22 cellular contexts compared by ENCODE assay signal in genomic region chr2:64442801-64443429, GRCh38. TPM values are rescaled to one million over a fixed set of nuclear protein-coding genes. Genes with fewer than 3 reads are reported as not detected.
DNase-seq lines count a peak whose midpoint lies in the region; ATAC-seq, FAIRE-seq and TF ChIP-seq lines count a peak whose summit lies in the region.
"Had no signal": no experiment of that assay in that cellular context is flagged by ENCODE, and none has a peak within 500 bp of the region (broad histone marks: within the 10 kb centered on the region; RNA-seq: fewer than 3 reads in every experiment).

No MANE protein-coding gene starts in this region.

- H2AFZ ChIP-seq in GM23338 (no peak overlapping the region), neural progenitor cell (replicated peaks) (no peak overlapping the region)

- H3K27me3 ChIP-seq in GM23338 (ENCODE audit: insufficient read depth) (no peaks in the 10 kb centered on the region), endodermal cell (ENCODE audit: control insufficient read depth, insufficient read depth, low read length, poor library complexity, severe bottlenecking) (no peaks in the 10 kb centered on the region), neural progenitor cell (no peaks in the 10 kb centered on the region)

- H3K4me1 ChIP-seq in GM23338 (ENCODE audit: insufficient read depth) = peaks cover 10% of the 10 kb centered on the region
- H3K4me1 ChIP-seq in endodermal cell (ENCODE audit: control insufficient read depth, insufficient read depth, low read length) = no peaks in the 10 kb centered on the region
- H3K4me1 ChIP-seq in neural progenitor cell = peaks cover 13% of the 10 kb centered on the region

- H3K27ac ChIP-seq in GM23338 (ENCODE audit: low read depth) (no peak overlapping the region), endodermal cell (ENCODE audit: low read depth, low read length) (no peak overlapping the region), neural progenitor cell (no peak overlapping the region)

- no peak overlapping the region for H3K27ac Mint-ChIP-seq in GM23338
- no peak overlapping the region for H3K27ac Mint-ChIP-seq in endodermal cell
- H3K27ac Mint-ChIP-seq in neural progenitor cell = no peak overlapping the region
- no peak overlapping the region for H3K27ac Mint-ChIP-seq in activated naive CD4-positive, alpha-beta T cell treated with anti-CD3 and anti-CD28 coated beads, Interleukin-2, amount 10 ng/mL, durations not matched to agents 7 days and 5 days

- H3K9me3 Mint-ChIP-seq in GM23338 (no peaks in the 10 kb centered on the region), endodermal cell (no peaks in the 10 kb centered on the region), neural progenitor cell (peaks cover 5% of the 10 kb centered on the region)
- no peaks in the 10 kb centered on the region for H3K9me3 Mint-ChIP-seq in activated naive CD4-positive, alpha-beta T cell treated with anti-CD3 and anti-CD28 coated beads, Interleukin-2, amount 10 ng/mL, durations not matched to agents 7 days and 5 days

- ATAC-seq in GM23338 = peak; percentile 96

- H3F3A ChIP-seq in GM23338 (replicated peaks; ENCODE audit: low read depth) (no peaks in the 10 kb centered on the region), neural progenitor cell (ENCODE audit: low read depth) (no peaks in the 10 kb centered on the region)

- H3K36me3 Mint-ChIP-seq in GM23338 (ENCODE audit: low read depth) (no peaks in the 10 kb centered on the region), endodermal cell (ENCODE audit: low read depth) (no peaks in the 10 kb centered on the region), neural progenitor cell (no peaks in the 10 kb centered on the region)
- H3K36me3 Mint-ChIP-seq in activated naive CD4-positive, alpha-beta T cell treated with anti-CD3 and anti-CD28 coated beads, Interleukin-2, amount 10 ng/mL, durations not matched to agents 7 days and 5 days = no peaks in the 10 kb centered on the region
- H3K36me3 Mint-ChIP-seq: CD4-positive, CD25-positive, alpha-beta regulatory T cell had no signal

- H3K4me1 Mint-ChIP-seq in GM23338 = peaks cover 19% of the 10 kb centered on the region
- peaks cover 3% of the 10 kb centered on the region for H3K4me1 Mint-ChIP-seq in endodermal cell
- peaks cover 30% of the 10 kb centered on the region for H3K4me1 Mint-ChIP-seq in neural progenitor cell
- no peaks in the 10 kb centered on the region for H3K4me1 Mint-ChIP-seq in activated naive CD4-positive, alpha-beta T cell treated with anti-CD3 and anti-CD28 coated beads, Interleukin-2, amount 10 ng/mL, durations not matched to agents 7 days and 5 days
- H3K4me1 Mint-ChIP-seq: CD4-positive, CD25-positive, alpha-beta regulatory T cell had no signal

- H3K27me3 Mint-ChIP-seq in GM23338 (ENCODE audit: insufficient read depth, low read depth, poor library complexity) (peaks cover 5% of the 10 kb centered on the region), endodermal cell (ENCODE audit: insufficient read depth) (peaks cover 2% of the 10 kb centered on the region), neural progenitor cell (ENCODE audit: insufficient read depth, low read depth) (peaks cover 7% of the 10 kb centered on the region)
- peaks cover 27% of the 10 kb centered on the region for H3K27me3 Mint-ChIP-seq in activated naive CD4-positive, alpha-beta T cell treated with anti-CD3 and anti-CD28 coated beads, Interleukin-2, amount 10 ng/mL, durations not matched to agents 7 days and 5 days

- H3K79me2 ChIP-seq in GM23338 (replicated peaks; ENCODE audit: insufficient read depth) (no peaks in the 10 kb centered on the region), neural progenitor cell (ENCODE audit: low read depth) (no peaks in the 10 kb centered on the region)

- H3K4me3 ChIP-seq in GM23338 (no peak overlapping the region), endodermal cell (ENCODE audit: low read length) (no peak overlapping the region), neural progenitor cell (no peak overlapping the region)
- H3K4me3 ChIP-seq: MG63 had no signal

- CTCF ChIA-PET in activated naive CD4-positive, alpha-beta T cell treated with anti-CD3 and anti-CD28 coated beads, Interleukin-2, amount 10 ng/mL, durations not matched to agents 7 days and 5 days (lab: Charles Lee) = no interaction called here

- H4K20me1 ChIP-seq in GM23338 (replicated peaks; ENCODE audit: insufficient read depth) (no peaks in the 10 kb centered on the region), neural progenitor cell (ENCODE audit: low read depth) (no peaks in the 10 kb centered on the region)

- DNase-seq in GM23338 (ENCODE audit: low spot score) = peak; percentile 56
- peak; percentile 22 for DNase-seq in NCI-H82 treated with DMSO at 0.1 percent for 48 hours (lab: John Stamatoyannopoulos, UW; ENCODE audit: unreplicated experiment)
- peak; percentile 89 for DNase-seq in endodermal cell
- peak; percentile 25 for DNase-seq in neural progenitor cell (ENCODE audit: low spot score)
- no peak for DNase-seq in NCI-H1930 (lab: John Stamatoyannopoulos, UW)
- no peak for DNase-seq in frontal cortex (ENCODE audit: low spot score in 2 of 2)
- no peak for DNase-seq in activated naive CD4-positive, alpha-beta T cell treated with anti-CD3 and anti-CD28 coated beads, Interleukin-2, amount 10 ng/mL, durations not matched to agents 7 days and 5 days
- DNase-seq: CD4-positive, CD25-positive, alpha-beta regulatory T cell; DMS153; DND-41; KBM-7; MG63; NCI-H1105 treated with DMSO at 0.1 percent for 48 hours; NCI-H146; NCI-H2029; NCI-H446; NCI-H524 treated with DMSO at 0.1 percent for 48 hours; NCI-H774; RPMI8226; SHP77 had no signal

- FAIRE-seq in frontal cortex (lab: Jason Lieb, UNC) = no peak
- FAIRE-seq: GM18507, H54 had no signal

- H3K9ac ChIP-seq in endodermal cell (ENCODE audit: extremely low read depth, low read length, poor library complexity, severe bottlenecking) (no peak overlapping the region), neural progenitor cell (no peak overlapping the region)

- H3K4me2 ChIP-seq in GM23338 = peak overlapping the region; percentile 46
- H3K4me2 ChIP-seq in neural progenitor cell = peak overlapping the region; percentile 29

- no peaks in the 10 kb centered on the region for H3K36me3 ChIP-seq in GM23338 (ENCODE audit: insufficient read depth)
- no peaks in the 10 kb centered on the region for H3K36me3 ChIP-seq in endodermal cell (ENCODE audit: control insufficient read depth, insufficient read depth, low read length)
- no peaks in the 10 kb centered on the region for H3K36me3 ChIP-seq in neural progenitor cell
- H3K36me3 ChIP-seq: MG63 had no signal

- WGBS in endodermal cell (ENCODE audit: insufficient coverage in 1 of 2, insufficient read length in 1 of 2), 2 experiments = 61 to 75% methylated on average over 6 to 7 of the region's 7 CpGs

- no peaks in the 10 kb centered on the region for H3K9me3 ChIP-seq in endodermal cell (ENCODE audit: control insufficient read depth, low read length)
- H3K9me3 ChIP-seq in neural progenitor cell (ENCODE audit: low read depth) = no peaks in the 10 kb centered on the region
- H3K9me3 ChIP-seq: MG63 had no signal

- H3K4me3 Mint-ChIP-seq in GM23338 (no peak overlapping the region), endodermal cell (no peak overlapping the region), neural progenitor cell (no peak overlapping the region)
- H3K4me3 Mint-ChIP-seq in activated naive CD4-positive, alpha-beta T cell treated with anti-CD3 and anti-CD28 coated beads, Interleukin-2, amount 10 ng/mL, durations not matched to agents 7 days and 5 days = no peak overlapping the region
- H3K4me3 Mint-ChIP-seq: CD4-positive, CD25-positive, alpha-beta regulatory T cell had no signal

- no peaks in the 10 kb centered on the region for H3K9me2 ChIP-seq in GM23338 (ENCODE audit: insufficient read depth)

- no peak for TF ChIP-seq CTCF in GM23338 (conservative IDR thresholded peaks at IDR 0.05; ENCODE audit: low read depth in 2 of 2)
- TF ChIP-seq CTCF in endodermal cell (conservative IDR thresholded peaks at IDR 0.05) = no peak
- TF ChIP-seq CTCF in neural progenitor cell (IDR thresholded peaks at IDR 0.05) = no peak

TF ChIP-seq in GM23338, 12 proteins besides CTCF, POLR2A, EP300 and RAD21 (continues in another document):
- TF ChIP-seq, protein P1, sequence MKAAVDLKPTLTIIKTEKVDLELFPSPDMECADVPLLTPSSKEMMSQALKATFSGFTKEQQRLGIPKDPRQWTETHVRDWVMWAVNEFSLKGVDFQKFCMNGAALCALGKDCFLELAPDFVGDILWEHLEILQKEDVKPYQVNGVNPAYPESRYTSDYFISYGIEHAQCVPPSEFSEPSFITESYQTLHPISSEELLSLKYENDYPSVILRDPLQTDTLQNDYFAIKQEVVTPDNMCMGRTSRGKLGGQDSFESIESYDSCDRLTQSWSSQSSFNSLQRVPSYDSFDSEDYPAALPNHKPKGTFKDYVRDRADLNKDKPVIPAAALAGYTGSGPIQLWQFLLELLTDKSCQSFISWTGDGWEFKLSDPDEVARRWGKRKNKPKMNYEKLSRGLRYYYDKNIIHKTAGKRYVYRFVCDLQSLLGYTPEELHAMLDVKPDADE (IDR thresholded peaks at IDR 0.05) = no peak

RNA-seq across cellular contexts. Expression of gene LGALSL, which starts 11.0 kb away (rescaled TPM):
- total RNA-seq in GM23338 (2014; rRNA removed; shearing (Covaris generic)) = 18.5 and 20.6 TPM in 2 replicates
- polyA plus RNA-seq in GM23338 (2016; fragmentation: Nextera tagmentation; extraction: Ambion mirVana) = 19.0 and 28.4 TPM in 2 replicates
- total RNA-seq in endodermal cell = 10 to 100 TPM; 22.5 to 41.7 TPM
- 23.1 TPM for polyA plus RNA-seq in endodermal cell (2013, experiment 1 of 2)
- polyA plus RNA-seq in endodermal cell (2013, experiment 2 of 2) = 23.8 TPM
- total RNA-seq in neural progenitor cell (ENCODE audit: low replicate concordance) = 24.3 and 31.1 TPM in 2 replicates
- total RNA-seq in frontal cortex = 66.9 TPM

Comparison
In these comparisons a context has a peak if more than half of its experiments do, and no peak if none do; other contexts are left out.
1. DNase-seq: peak in GM23338 (single experiment), NCI-H82 treated with DMSO at 0.1 percent for 48 hours (single experiment), endodermal cell (single experiment) and neural progenitor cell (single experiment); none in NCI-H1930 (0 of 2), frontal cortex (0 of 2) and activated naive CD4-positive, alpha-beta T cell treated with anti-CD3 and anti-CD28 coated beads, Interleukin-2, amount 10 ng/mL, durations not matched to agents 7 days and 5 days (single experiment).